In the genomic region with DNA sequence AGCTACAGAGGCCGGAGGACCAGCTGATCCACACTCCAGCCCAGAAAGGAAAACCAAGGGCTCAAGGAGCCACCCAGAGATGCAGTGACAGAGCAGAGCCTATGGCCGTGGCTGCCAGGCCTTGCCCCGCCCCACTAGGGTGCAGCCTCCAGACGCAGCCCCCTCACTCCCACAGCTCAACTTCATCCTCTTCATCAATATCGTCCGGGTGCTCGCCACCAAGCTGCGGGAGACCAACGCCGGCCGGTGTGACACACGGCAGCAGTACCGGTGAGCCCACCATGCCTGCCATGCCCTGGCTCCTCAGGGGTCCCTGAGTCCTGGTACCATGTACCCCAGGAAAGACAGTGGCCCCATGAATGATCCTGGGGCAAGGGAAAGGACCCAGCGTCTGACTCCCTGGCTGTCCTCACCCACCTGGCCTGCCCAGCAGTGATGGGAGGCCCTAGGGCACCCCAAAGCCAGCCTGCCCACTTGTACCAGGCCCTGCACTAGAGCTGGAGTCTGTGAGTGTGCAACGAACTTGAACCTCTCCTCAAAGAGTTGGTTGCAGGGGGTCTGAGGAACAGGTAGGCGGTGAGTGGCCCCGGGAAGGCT, we compare ENCODE assay signal across 1 cellular context.
TF ChIP-seq lines count a peak whose summit lies in the region.

No MANE protein-coding gene starts in this region.

TF ChIP-seq in HepG2, 621 proteins besides CTCF, POLR2A, EP300 and RAD21:
- no peak for TF ChIP-seq REPIN1 (CRISPR knock-in tag; IDR thresholded peaks at IDR 0.05; ENCODE audit: borderline replicate concordance, low read depth)
- TF ChIP-seq HNRNPH1 (optimal IDR thresholded peaks at IDR 0.05; ENCODE audit: low read depth, low read length): no peak
- TF ChIP-seq SP2 (CRISPR knock-in tag; IDR thresholded peaks at IDR 0.05): no peak
- no peak for TF ChIP-seq WIZ (CRISPR knock-in tag; IDR thresholded peaks at IDR 0.05)
- TF ChIP-seq TBX2 (CRISPR knock-in tag; IDR thresholded peaks at IDR 0.05; ENCODE audit: borderline replicate concordance): no peak
- TF ChIP-seq MTA3 (CRISPR knock-in tag; IDR thresholded peaks at IDR 0.05): no peak
- TF ChIP-seq PHF21A (CRISPR knock-in tag; IDR thresholded peaks at IDR 0.05): no peak
- TF ChIP-seq ZNF460 (CRISPR knock-in tag; IDR thresholded peaks at IDR 0.05; ENCODE audit: borderline replicate concordance): no peak
- TF ChIP-seq TBP (CRISPR knock-in tag; IDR thresholded peaks at IDR 0.05): no peak
- TF ChIP-seq RARG (CRISPR knock-in tag; IDR thresholded peaks at IDR 0.05; ENCODE audit: low read depth): no peak
- TF ChIP-seq SMARCC2 (IDR thresholded peaks at IDR 0.05): no peak
- TF ChIP-seq, protein P1, sequence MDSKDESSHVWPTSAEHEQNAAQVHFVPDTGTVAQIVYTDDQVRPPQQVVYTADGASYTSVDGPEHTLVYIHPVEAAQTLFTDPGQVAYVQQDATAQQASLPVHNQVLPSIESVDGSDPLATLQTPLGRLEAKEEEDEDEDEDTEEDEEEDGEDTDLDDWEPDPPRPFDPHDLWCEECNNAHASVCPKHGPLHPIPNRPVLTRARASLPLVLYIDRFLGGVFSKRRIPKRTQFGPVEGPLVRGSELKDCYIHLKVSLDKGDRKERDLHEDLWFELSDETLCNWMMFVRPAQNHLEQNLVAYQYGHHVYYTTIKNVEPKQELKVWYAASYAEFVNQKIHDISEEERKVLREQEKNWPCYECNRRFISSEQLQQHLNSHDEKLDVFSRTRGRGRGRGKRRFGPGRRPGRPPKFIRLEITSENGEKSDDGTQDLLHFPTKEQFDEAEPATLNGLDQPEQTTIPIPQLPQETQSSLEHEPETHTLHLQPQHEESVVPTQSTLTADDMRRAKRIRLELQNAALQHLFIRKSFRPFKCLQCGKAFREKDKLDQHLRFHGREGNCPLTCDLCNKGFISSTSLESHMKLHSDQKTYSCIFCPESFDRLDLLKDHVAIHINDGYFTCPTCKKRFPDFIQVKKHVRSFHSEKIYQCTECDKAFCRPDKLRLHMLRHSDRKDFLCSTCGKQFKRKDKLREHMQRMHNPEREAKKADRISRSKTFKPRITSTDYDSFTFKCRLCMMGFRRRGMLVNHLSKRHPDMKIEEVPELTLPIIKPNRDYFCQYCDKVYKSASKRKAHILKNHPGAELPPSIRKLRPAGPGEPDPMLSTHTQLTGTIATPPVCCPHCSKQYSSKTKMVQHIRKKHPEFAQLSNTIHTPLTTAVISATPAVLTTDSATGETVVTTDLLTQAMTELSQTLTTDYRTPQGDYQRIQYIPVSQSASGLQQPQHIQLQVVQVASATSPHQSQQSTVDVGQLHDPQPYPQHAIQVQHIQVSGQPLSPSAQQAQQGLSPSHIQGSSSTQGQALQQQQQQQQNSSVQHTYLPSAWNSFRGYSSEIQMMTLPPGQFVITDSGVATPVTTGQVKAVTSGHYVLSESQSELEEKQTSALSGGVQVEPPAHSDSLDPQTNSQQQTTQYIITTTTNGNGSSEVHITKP (CRISPR knock-in tag; IDR thresholded peaks at IDR 0.05; ENCODE audit: low read depth): no peak
- TF ChIP-seq, protein P2, sequence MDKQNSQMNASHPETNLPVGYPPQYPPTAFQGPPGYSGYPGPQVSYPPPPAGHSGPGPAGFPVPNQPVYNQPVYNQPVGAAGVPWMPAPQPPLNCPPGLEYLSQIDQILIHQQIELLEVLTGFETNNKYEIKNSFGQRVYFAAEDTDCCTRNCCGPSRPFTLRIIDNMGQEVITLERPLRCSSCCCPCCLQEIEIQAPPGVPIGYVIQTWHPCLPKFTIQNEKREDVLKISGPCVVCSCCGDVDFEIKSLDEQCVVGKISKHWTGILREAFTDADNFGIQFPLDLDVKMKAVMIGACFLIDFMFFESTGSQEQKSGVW (CRISPR knock-in tag; IDR thresholded peaks at IDR 0.05; ENCODE audit: borderline replicate concordance): no peak
- TF ChIP-seq, protein P3, sequence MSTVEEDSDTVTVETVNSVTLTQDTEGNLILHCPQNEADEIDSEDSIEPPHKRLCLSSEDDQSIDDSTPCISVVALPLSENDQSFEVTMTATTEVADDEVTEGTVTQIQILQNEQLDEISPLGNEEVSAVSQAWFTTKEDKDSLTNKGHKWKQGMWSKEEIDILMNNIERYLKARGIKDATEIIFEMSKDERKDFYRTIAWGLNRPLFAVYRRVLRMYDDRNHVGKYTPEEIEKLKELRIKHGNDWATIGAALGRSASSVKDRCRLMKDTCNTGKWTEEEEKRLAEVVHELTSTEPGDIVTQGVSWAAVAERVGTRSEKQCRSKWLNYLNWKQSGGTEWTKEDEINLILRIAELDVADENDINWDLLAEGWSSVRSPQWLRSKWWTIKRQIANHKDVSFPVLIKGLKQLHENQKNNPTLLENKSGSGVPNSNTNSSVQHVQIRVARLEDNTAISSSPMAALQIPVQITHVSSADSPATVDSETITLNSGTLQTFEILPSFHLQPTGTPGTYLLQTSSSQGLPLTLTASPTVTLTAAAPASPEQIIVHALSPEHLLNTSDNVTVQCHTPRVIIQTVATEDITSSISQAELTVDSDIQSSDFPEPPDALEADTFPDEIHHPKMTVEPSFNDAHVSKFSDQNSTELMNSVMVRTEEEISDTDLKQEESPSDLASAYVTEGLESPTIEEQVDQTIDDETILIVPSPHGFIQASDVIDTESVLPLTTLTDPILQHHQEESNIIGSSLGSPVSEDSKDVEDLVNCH (CRISPR knock-in tag; IDR thresholded peaks at IDR 0.05): no peak
- no peak for TF ChIP-seq SRSF4 (IDR thresholded peaks at IDR 0.05; ENCODE audit: low read depth, low read length, poor library complexity, severe bottlenecking)
